In genomic region chr18:11669271-11669947, GRCh38 we compare ENCODE assay signal across 27 cellular contexts. TPM values are rescaled to one million over a fixed set of nuclear protein-coding genes. Genes with fewer than 3 reads are reported as not detected.
A peak's percentile ranks its signal among the peaks of the same experiment; 100 is the strongest.
DNase-seq lines count a peak whose midpoint lies in the region; ATAC-seq, FAIRE-seq and TF ChIP-seq lines count a peak whose summit lies in the region.
"Had no signal": no experiment of that assay in that cellular context is flagged by ENCODE, and none has a peak within 500 bp of the region (broad histone marks: within the 10 kb centered on the region; RNA-seq: fewer than 3 reads in every experiment).

No MANE protein-coding gene starts in this region.

- H3K9me3 Mint-ChIP-seq in progenitor cell of endocrine pancreas (ENCODE audit: low read depth), result no peaks in the 10 kb centered on the region
- H3K9me3 Mint-ChIP-seq: activated naive CD4-positive, alpha-beta T cell treated with anti-CD3 and anti-CD28 coated beads, Interleukin-2, amount 50 U/mL, for 24 hours; central memory CD8-positive, alpha-beta T cell; memory B cell had no signal

- H3K27me3 ChIP-seq in mammary epithelial cell (ENCODE audit: insufficient read depth, low read length) (no peaks in the 10 kb centered on the region), keratinocyte (ENCODE audit: control insufficient read depth, extremely low read depth, insufficient read depth, low read length) (no peaks in the 10 kb centered on the region), thoracic aorta (replicated peaks; ENCODE audit: insufficient read depth) (no peaks in the 10 kb centered on the region)
- H3K27me3 ChIP-seq: pancreas, right lobe of liver, transverse colon had no signal

- FAIRE-seq in keratinocyte (lab: Jason Lieb, UNC), result peak; percentile 97
- FAIRE-seq: pancreas had no signal

- DNase-seq in NCI-H1105 treated with DMSO at 0.1 percent for 48 hours (lab: John Stamatoyannopoulos, UW) (peak; percentile 13), NCI-H1105 (lab: John Stamatoyannopoulos, UW) (no peak), mammary epithelial cell (peak; percentile 82), keratinocyte (ENCODE audit: low read depth, low spot score) (peak; percentile 50), thoracic aorta (ENCODE audit: low spot score) (no peak), AML-193 (lab: John Stamatoyannopoulos, UW) (no peak), progenitor cell of endocrine pancreas (ENCODE audit: low spot score, unreplicated experiment) (no peak)
- DNase-seq: 8988T; activated CD4-positive, alpha-beta T cell treated with anti-CD3 and anti-CD28 coated beads for 1 hour; aorta; DND-41; IMR-90; MM.1S; naive thymus-derived CD4-positive, alpha-beta T cell; NCI-H146; NCI-H2227 treated with DMSO at 0.1 percent for 48 hours; NCI-H82; pancreas; PC-3; right lobe of liver; SIG-M5; stomach; transverse colon had no signal

- no peak overlapping the region for H3K9ac ChIP-seq in mammary epithelial cell (ENCODE audit: insufficient read depth, low read length)
- peak overlapping the region; percentile 49 for H3K9ac ChIP-seq in keratinocyte (ENCODE audit: control insufficient read depth, extremely low read depth, insufficient read depth, low read length)

- intact Hi-C loops in mammary epithelial cell (cut with micrococcal nuclease), result no loop called here

- H3K36me3 ChIP-seq in mammary epithelial cell (ENCODE audit: insufficient read depth, low read length), result no peaks in the 10 kb centered on the region
- H3K36me3 ChIP-seq in keratinocyte (ENCODE audit: control insufficient read depth in 2 of 2, extremely low read depth in 1 of 2, insufficient read depth in 2 of 2, low read length in 2 of 2), result no peaks in the 10 kb centered on the region
- H3K36me3 ChIP-seq in thoracic aorta, result no peaks in the 10 kb centered on the region
- H3K36me3 ChIP-seq: pancreas, right lobe of liver, stomach, transverse colon had no signal

- no peak overlapping the region for H3K27ac Mint-ChIP-seq in progenitor cell of endocrine pancreas
- H3K27ac Mint-ChIP-seq: activated naive CD4-positive, alpha-beta T cell treated with anti-CD3 and anti-CD28 coated beads, Interleukin-2, amount 50 U/mL, for 24 hours; memory B cell; naive thymus-derived CD4-positive, alpha-beta T cell had no signal

- BruUV-seq in mammary epithelial cell (replicated peaks; lab: Mats Ljungman, UMichigan), result no TSS peak

- no peaks in the 10 kb centered on the region for H3K36me3 Mint-ChIP-seq in progenitor cell of endocrine pancreas (ENCODE audit: insufficient read depth)
- H3K36me3 Mint-ChIP-seq: activated naive CD4-positive, alpha-beta T cell treated with anti-CD3 and anti-CD28 coated beads, Interleukin-2, amount 50 U/mL, for 24 hours; memory B cell; naive thymus-derived CD4-positive, alpha-beta T cell had no signal

- WGBS in mammary epithelial cell (ENCODE audit: low coverage, missing lambda C conversion rate), result 5% methylated on average over 7 of the region's 14 CpGs

- H3K27ac ChIP-seq in mammary epithelial cell (ENCODE audit: insufficient read depth, low read depth, low read length), result peak overlapping the region; percentile 39
- peak overlapping the region; percentile 29 for H3K27ac ChIP-seq in keratinocyte (ENCODE audit: control insufficient read depth, insufficient read depth, low read length)
- H3K27ac ChIP-seq in thoracic aorta, result no peak overlapping the region
- H3K27ac ChIP-seq: pancreas, right lobe of liver, stomach, transverse colon had no signal

- dilution Hi-C loops in mammary epithelial cell (cut with HindIII; ENCODE audit: low sequenced_read_pairs) (loop anchor here (5.0 kb wide), 1 partner anchor 63 kb away; no protein-coding TSS in a partner anchor), keratinocyte (cut with MboI; ENCODE audit: extremely low pct_ligation_motif_present, low sequenced_read_pairs) (no loop called here)

- CTCF ChIA-PET in mammary epithelial cell (lab: Charles Lee; ENCODE audit: low non-redundant PET), result no interaction called here

- TF ChIP-seq CTCF in mammary epithelial cell (conservative IDR thresholded peaks at IDR 0.05 in 1 of 2, IDR thresholded peaks at IDR 0.05 in 1 of 2; ENCODE audit: extremely low read depth in 1 of 2, insufficient read depth in 1 of 2, low read depth in 1 of 2, low read length in 2 of 2) (no peak), keratinocyte (optimal IDR thresholded peaks at IDR 0.05 in 1 of 3, IDR thresholded peaks at IDR 0.05 in 1 of 3, conservative IDR thresholded peaks at IDR 0.05 in 1 of 3; ENCODE audit: extremely low read depth in 1 of 3, insufficient read depth in 2 of 3, low read length in 3 of 3) (no peak), thoracic aorta (IDR thresholded peaks at IDR 0.05) (no peak), progenitor cell of endocrine pancreas (IDR thresholded peaks at IDR 0.05; ENCODE audit: unreplicated experiment) (no peak)

- peak overlapping the region; percentile 80 for H3K4me2 ChIP-seq in mammary epithelial cell (ENCODE audit: insufficient read depth, low read depth, low read length)
- H3K4me2 ChIP-seq in keratinocyte (ENCODE audit: control insufficient read depth, extremely low read depth, insufficient read depth, low read depth, low read length), result peak overlapping the region; percentile 60

- H3K4me1 Mint-ChIP-seq in progenitor cell of endocrine pancreas (ENCODE audit: low read depth), result peaks cover 18% of the 10 kb centered on the region
- H3K4me1 Mint-ChIP-seq: activated naive CD4-positive, alpha-beta T cell treated with anti-CD3 and anti-CD28 coated beads, Interleukin-2, amount 50 U/mL, for 24 hours; central memory CD8-positive, alpha-beta T cell; memory B cell; naive thymus-derived CD4-positive, alpha-beta T cell had no signal

- H3K9me3 ChIP-seq in mammary epithelial cell (replicated peaks; ENCODE audit: insufficient read depth, low read length) (no peaks in the 10 kb centered on the region), keratinocyte (ENCODE audit: control insufficient read depth, low read depth, low read length) (no peaks in the 10 kb centered on the region), thoracic aorta (no peaks in the 10 kb centered on the region)
- H3K9me3 ChIP-seq: pancreas, right lobe of liver, stomach, transverse colon had no signal

- H3K27me3 Mint-ChIP-seq in progenitor cell of endocrine pancreas, result peaks cover 29% of the 10 kb centered on the region

- no peak overlapping the region for H3K4me3 ChIP-seq in mammary epithelial cell (replicated peaks in 1 of 3; ENCODE audit: insufficient read depth in 1 of 3, low read depth in 2 of 3, low read length in 3 of 3)
- peak overlapping the region in 2 of 3 experiments; percentile 7 to 29 for H3K4me3 ChIP-seq in keratinocyte (ENCODE audit: control insufficient read depth in 2 of 3, extremely low read depth in 1 of 3, insufficient read depth in 2 of 3, low read depth in 1 of 3, low read length in 3 of 3)
- peak overlapping the region; percentile 5 for H3K4me3 ChIP-seq in thoracic aorta
- H3K4me3 ChIP-seq: pancreas, right lobe of liver, stomach, transverse colon had no signal

- no peak for ATAC-seq in thoracic aorta (ENCODE audit: insufficient number of reproducible peaks, low FRiP score, low read depth)
- ATAC-seq in HG03378 (IDR thresholded peaks at IDR 0.05; ENCODE audit: unreplicated experiment), result no peak
- ATAC-seq: naive thymus-derived CD4-positive, alpha-beta T cell; PC-3; right lobe of liver had no signal

- in situ Hi-C loops in mammary epithelial cell (cut with MboI; ENCODE audit: low sequenced_read_pairs in 2 of 2), result loop anchor here (25.0 kb wide), 3 partner anchors 193 to 368 kb away; partner anchors contain the start of gene CHMP1B (in 1 of the 2)

- no peak overlapping the region for H3K4me3 Mint-ChIP-seq in progenitor cell of endocrine pancreas (ENCODE audit: low read depth)
- H3K4me3 Mint-ChIP-seq: activated naive CD4-positive, alpha-beta T cell treated with anti-CD3 and anti-CD28 coated beads, Interleukin-2, amount 50 U/mL, for 24 hours; central memory CD8-positive, alpha-beta T cell; memory B cell; naive thymus-derived CD4-positive, alpha-beta T cell had no signal

- no peaks in the 10 kb centered on the region for H4K20me1 ChIP-seq in mammary epithelial cell (ENCODE audit: insufficient read depth, low read length)
- H4K20me1 ChIP-seq in keratinocyte (ENCODE audit: control insufficient read depth, extremely low read depth, insufficient read depth, low read length), result no peaks in the 10 kb centered on the region

- peak overlapping the region; percentile 95 for H2AFZ ChIP-seq in mammary epithelial cell (ENCODE audit: low read depth, low read length)
- peak overlapping the region; percentile 55 for H2AFZ ChIP-seq in keratinocyte (ENCODE audit: control insufficient read depth, low read length)

- H3K4me1 ChIP-seq in mammary epithelial cell (ENCODE audit: insufficient read depth, low read length), result peaks cover 16% of the 10 kb centered on the region
- peaks cover 17% of the 10 kb centered on the region for H3K4me1 ChIP-seq in keratinocyte (ENCODE audit: control insufficient read depth, extremely low read depth, insufficient read depth, low read length)
- peaks cover 0 to 8% of the 10 kb centered on the region in 2 donors for H3K4me1 ChIP-seq in thoracic aorta (ENCODE audit: control insufficient read depth in 1 of 2, low read depth in 2 of 2)
- H3K4me1 ChIP-seq: pancreas, right lobe of liver, stomach, transverse colon had no signal

- H3K9me1 ChIP-seq in keratinocyte (ENCODE audit: control insufficient read depth, extremely low read depth, insufficient read depth, low read length), result no peaks in the 10 kb centered on the region

- no peaks in the 10 kb centered on the region for H3K79me2 ChIP-seq in mammary epithelial cell (ENCODE audit: insufficient read depth, low read length)
- H3K79me2 ChIP-seq in keratinocyte (ENCODE audit: control insufficient read depth, insufficient read depth, low read length), result no peaks in the 10 kb centered on the region

RNA-seq across cellular contexts. Expression of gene GNAL, which starts 19.7 kb away (rescaled TPM):
- 10 to 100 TPM; 35.0 to 40.8 TPM for total RNA-seq in mammary epithelial cell
- 19.5 TPM for polyA plus RNA-seq in mammary epithelial cell
- polyA minus RNA-seq in mammary epithelial cell, result 108 TPM
- polyA plus RNA-seq in keratinocyte, result 21.9 to 30.0 TPM (median 28.4 TPM) in 3 replicates
- polyA plus RNA-seq in keratinocyte (2011; ENCODE audit: low read depth), result 18.3 TPM
- polyA plus RNA-seq in keratinocyte (2011; cell fraction: cytosol; rRNA removed), result 20.5 and 33.1 TPM in 2 replicates
- 15.7 and 18.8 TPM in 2 replicates for polyA plus RNA-seq in keratinocyte (2011; cell fraction: nucleus; rRNA removed)
- polyA plus RNA-seq in keratinocyte (2012; ENCODE audit: low replicate concordance), result 18.4 and 21.3 TPM in 2 replicates
- 27.1 to 37.6 TPM (median 34.0 TPM) in 3 replicates for polyA minus RNA-seq in keratinocyte
- polyA minus RNA-seq in keratinocyte (2011; cell fraction: cytosol; rRNA and poly(A)+ RNA removed), result 32.6 TPM
- 18.1 and 46.0 TPM in 2 replicates for polyA minus RNA-seq in keratinocyte (2011; cell fraction: nucleus; rRNA and poly(A)+ RNA removed)
- total RNA-seq in thoracic aorta, result 10 to 100 TPM in 1 of 2 donors, 1 to 10 TPM in 1; 4.2 to 20.4 TPM
- total RNA-seq in progenitor cell of endocrine pancreas, result 10.0 and 10.5 TPM in 2 replicates

Comparison
In these comparisons a context has a peak if more than half of its experiments do, and no peak if none do; other contexts are left out.
1. DNase-seq: peak in NCI-H1105 treated with DMSO at 0.1 percent for 48 hours (single experiment), mammary epithelial cell (single experiment) and keratinocyte (single experiment); none in NCI-H1105 (single experiment), thoracic aorta (single experiment), AML-193 (0 of 2) and progenitor cell of endocrine pancreas (single experiment).
2. H3K27ac ChIP-seq: peak in mammary epithelial cell (single experiment) and keratinocyte (single experiment); none in thoracic aorta (0 of 2).
3. H3K4me3 ChIP-seq: peak in keratinocyte (2 of 3) and thoracic aorta (single experiment); none in mammary epithelial cell (0 of 3).